17 cellular contexts compared by ENCODE assay signal in genomic region chr10:36533316-36533715, GRCh38.
A peak's percentile ranks its signal among the peaks of the same experiment; 100 is the strongest.
DNase-seq lines count a peak whose midpoint lies in the region; ATAC-seq and TF ChIP-seq lines count a peak whose summit lies in the region.
"Had no signal": no experiment of that assay in that cellular context is flagged by ENCODE, and none has a peak within 500 bp of the region (broad histone marks: within the 10 kb centered on the region; RNA-seq: fewer than 3 reads in every experiment).

No MANE protein-coding gene starts in this region.

- peaks cover 19% of the 10 kb centered on the region for H3K4me1 Mint-ChIP-seq in glutamatergic neuron (ENCODE audit: low read depth, unreplicated experiment)
- H3K4me1 Mint-ChIP-seq in activated CD8-positive, alpha-beta memory T cell treated with anti-CD3 and anti-CD28 coated beads, Interleukin-2, amount 10 ng/mL, durations not matched to agents 7 days and 5 days = no peaks in the 10 kb centered on the region
- H3K4me1 Mint-ChIP-seq in stimulated activated memory B cell treated with anti-CD40 and anti-IgM and Interleukin-4, amounts not matched to agents 10 μg/mL and 1 μg/mL and 100 μg/mL, for 72 hours = peaks cover 13% of the 10 kb centered on the region
- H3K4me1 Mint-ChIP-seq: CD4-positive, alpha-beta memory T cell had no signal

- H3K36me3 ChIP-seq in Karpas-422 (ENCODE audit: insufficient read depth, low read length) (peaks cover 4% of the 10 kb centered on the region; the same call in 1 of the 2 replicates), RWPE2 (ENCODE audit: low read depth) (no peaks in the 10 kb centered on the region)
- H3K36me3 ChIP-seq: HAP-1 had no signal

- ATAC-seq in RWPE2 (ENCODE audit: low read depth) = no peak
- ATAC-seq in activated CD8-positive, alpha-beta memory T cell treated with anti-CD3 and anti-CD28 coated beads, Interleukin-2, amount 10 ng/mL, durations not matched to agents 7 days and 5 days = no peak
- ATAC-seq in stimulated activated memory B cell treated with anti-CD40 and anti-IgM and Interleukin-4, amounts not matched to agents 10 μg/mL and 1 μg/mL and 100 μg/mL, for 72 hours = no peak

- H3K36me3 Mint-ChIP-seq in glutamatergic neuron (ENCODE audit: unreplicated experiment) = no peaks in the 10 kb centered on the region
- H3K36me3 Mint-ChIP-seq in activated CD8-positive, alpha-beta memory T cell treated with anti-CD3 and anti-CD28 coated beads, Interleukin-2, amount 10 ng/mL, durations not matched to agents 7 days and 5 days = no peaks in the 10 kb centered on the region
- no peaks in the 10 kb centered on the region for H3K36me3 Mint-ChIP-seq in stimulated activated memory B cell treated with anti-CD40 and anti-IgM and Interleukin-4, amounts not matched to agents 10 μg/mL and 1 μg/mL and 100 μg/mL, for 72 hours
- H3K36me3 Mint-ChIP-seq: CD14-positive monocyte; CD4-positive, alpha-beta memory T cell; IgD-negative memory B cell had no signal

- H3K9me2 ChIP-seq in Karpas-422 (replicated peaks; ENCODE audit: insufficient read depth, low read length) = no peaks in the 10 kb centered on the region

- H3K4me3 Mint-ChIP-seq in glutamatergic neuron (ENCODE audit: unreplicated experiment) = no peak overlapping the region
- H3K4me3 Mint-ChIP-seq in activated CD8-positive, alpha-beta memory T cell treated with anti-CD3 and anti-CD28 coated beads, Interleukin-2, amount 10 ng/mL, durations not matched to agents 7 days and 5 days = no peak overlapping the region
- no peak overlapping the region for H3K4me3 Mint-ChIP-seq in stimulated activated memory B cell treated with anti-CD40 and anti-IgM and Interleukin-4, amounts not matched to agents 10 μg/mL and 1 μg/mL and 100 μg/mL, for 72 hours
- H3K4me3 Mint-ChIP-seq: CD14-positive monocyte; CD4-positive, alpha-beta memory T cell; IgD-negative memory B cell had no signal

- H3K4me3 ChIP-seq in Karpas-422 (ENCODE audit: low read length) (peak overlapping the region; percentile 53; the same call in 1 of the 2 replicates), RWPE2 (ENCODE audit: severe bottlenecking) (no peak overlapping the region)
- H3K4me3 ChIP-seq: GM23248, HAP-1 had no signal

- peak overlapping the region; percentile 67 for H3K9ac ChIP-seq in Karpas-422 (ENCODE audit: low read length)
- H3K9ac ChIP-seq: GM23248 had no signal

- peak overlapping the region; percentile 99 for H3K27ac ChIP-seq in Karpas-422 (ENCODE audit: low read length)
- peak overlapping the region; percentile 81 for H3K27ac ChIP-seq in RWPE2 (ENCODE audit: poor library complexity, severe bottlenecking)
- H3K27ac ChIP-seq: HL-60 had no signal

- H2AFZ ChIP-seq in Karpas-422 (ENCODE audit: low read length) = 0 out of 2 replicates have a peak overlapping the region, but pooled peaks have one; percentile 28

- H3K27me3 ChIP-seq in Karpas-422 (ENCODE audit: low read length) (no peaks in the 10 kb centered on the region), RWPE2 (ENCODE audit: insufficient read depth, poor library complexity, severe bottlenecking) (no peaks in the 10 kb centered on the region)

- no peaks in the 10 kb centered on the region for H3K79me2 ChIP-seq in Karpas-422 (ENCODE audit: low read length)

- H3K9me3 Mint-ChIP-seq in glutamatergic neuron (ENCODE audit: unreplicated experiment) = peaks cover 14% of the 10 kb centered on the region
- H3K9me3 Mint-ChIP-seq in activated CD8-positive, alpha-beta memory T cell treated with anti-CD3 and anti-CD28 coated beads, Interleukin-2, amount 10 ng/mL, durations not matched to agents 7 days and 5 days (ENCODE audit: low read depth) = peaks cover 2% of the 10 kb centered on the region
- peaks cover 3% of the 10 kb centered on the region for H3K9me3 Mint-ChIP-seq in stimulated activated memory B cell treated with anti-CD40 and anti-IgM and Interleukin-4, amounts not matched to agents 10 μg/mL and 1 μg/mL and 100 μg/mL, for 72 hours

- H3K4me1 ChIP-seq in Karpas-422 (ENCODE audit: low read length) (peaks cover 35% of the 10 kb centered on the region), RWPE2 (ENCODE audit: insufficient read depth, poor library complexity, severe bottlenecking) (peaks cover 27% of the 10 kb centered on the region)
- H3K4me1 ChIP-seq: HAP-1 had no signal

- H3K9me3 ChIP-seq in Karpas-422 (ENCODE audit: low read length) (peaks cover 7% of the 10 kb centered on the region; the same call in 1 of the 2 replicates), RWPE2 (ENCODE audit: severe bottlenecking) (peaks cover 4% of the 10 kb centered on the region)
- H3K9me3 ChIP-seq: HAP-1 had no signal

- DNase-seq in Karpas-422 (no peak), RWPE2 (ENCODE audit: low spot score) (no peak), glutamatergic neuron (no peak)
- DNase-seq in activated CD8-positive, alpha-beta memory T cell treated with anti-CD3 and anti-CD28 coated beads, Interleukin-2, amount 10 ng/mL, durations not matched to agents 7 days and 5 days = no peak
- DNase-seq in stimulated activated CD4-positive, alpha-beta T cell treated with anti-CD3 and anti-CD28 coated beads, Interleukin-2, amount 100 ng/mL, for 48 hours = no peak
- DNase-seq: ACHN; AML-193; CD4-positive, alpha-beta memory T cell; DMS153; DMS79; GDM1; GM23248 had no signal

- no peaks in the 10 kb centered on the region for H3K27me3 Mint-ChIP-seq in glutamatergic neuron (ENCODE audit: unreplicated experiment)
- no peaks in the 10 kb centered on the region for H3K27me3 Mint-ChIP-seq in activated CD8-positive, alpha-beta memory T cell treated with anti-CD3 and anti-CD28 coated beads, Interleukin-2, amount 10 ng/mL, durations not matched to agents 7 days and 5 days
- no peaks in the 10 kb centered on the region for H3K27me3 Mint-ChIP-seq in stimulated activated memory B cell treated with anti-CD40 and anti-IgM and Interleukin-4, amounts not matched to agents 10 μg/mL and 1 μg/mL and 100 μg/mL, for 72 hours
- H3K27me3 Mint-ChIP-seq: CD4-positive, alpha-beta memory T cell had no signal

- no peak for TF ChIP-seq CTCF in RWPE2 (IDR thresholded peaks at IDR 0.05; ENCODE audit: poor library complexity, severe bottlenecking)
- no peak for TF ChIP-seq CTCF in glutamatergic neuron (IDR thresholded peaks at IDR 0.05; ENCODE audit: partially characterized antibody, unreplicated experiment)

- H3K4me2 ChIP-seq in Karpas-422 (ENCODE audit: low read depth, low read length, poor library complexity, severe bottlenecking) = peak overlapping the region; percentile 65

- no peaks in the 10 kb centered on the region for H4K20me1 ChIP-seq in Karpas-422 (ENCODE audit: insufficient read depth, low read depth, low read length)

- H3K27ac Mint-ChIP-seq in glutamatergic neuron (ENCODE audit: unreplicated experiment) = peak overlapping the region; percentile 84
- no peak overlapping the region for H3K27ac Mint-ChIP-seq in activated CD8-positive, alpha-beta memory T cell treated with anti-CD3 and anti-CD28 coated beads, Interleukin-2, amount 10 ng/mL, durations not matched to agents 7 days and 5 days
- H3K27ac Mint-ChIP-seq in stimulated activated memory B cell treated with anti-CD40 and anti-IgM and Interleukin-4, amounts not matched to agents 10 μg/mL and 1 μg/mL and 100 μg/mL, for 72 hours = no peak overlapping the region
- H3K27ac Mint-ChIP-seq: CD14-positive monocyte; CD4-positive, alpha-beta memory T cell; IgD-negative memory B cell had no signal

- CTCF ChIA-PET in activated CD8-positive, alpha-beta memory T cell treated with anti-CD3 and anti-CD28 coated beads, Interleukin-2, amount 10 ng/mL, durations not matched to agents 7 days and 5 days (lab: Charles Lee) = no interaction called here
